Comparison of ENCODE assay signal across 9 cellular contexts in the genomic region with DNA sequence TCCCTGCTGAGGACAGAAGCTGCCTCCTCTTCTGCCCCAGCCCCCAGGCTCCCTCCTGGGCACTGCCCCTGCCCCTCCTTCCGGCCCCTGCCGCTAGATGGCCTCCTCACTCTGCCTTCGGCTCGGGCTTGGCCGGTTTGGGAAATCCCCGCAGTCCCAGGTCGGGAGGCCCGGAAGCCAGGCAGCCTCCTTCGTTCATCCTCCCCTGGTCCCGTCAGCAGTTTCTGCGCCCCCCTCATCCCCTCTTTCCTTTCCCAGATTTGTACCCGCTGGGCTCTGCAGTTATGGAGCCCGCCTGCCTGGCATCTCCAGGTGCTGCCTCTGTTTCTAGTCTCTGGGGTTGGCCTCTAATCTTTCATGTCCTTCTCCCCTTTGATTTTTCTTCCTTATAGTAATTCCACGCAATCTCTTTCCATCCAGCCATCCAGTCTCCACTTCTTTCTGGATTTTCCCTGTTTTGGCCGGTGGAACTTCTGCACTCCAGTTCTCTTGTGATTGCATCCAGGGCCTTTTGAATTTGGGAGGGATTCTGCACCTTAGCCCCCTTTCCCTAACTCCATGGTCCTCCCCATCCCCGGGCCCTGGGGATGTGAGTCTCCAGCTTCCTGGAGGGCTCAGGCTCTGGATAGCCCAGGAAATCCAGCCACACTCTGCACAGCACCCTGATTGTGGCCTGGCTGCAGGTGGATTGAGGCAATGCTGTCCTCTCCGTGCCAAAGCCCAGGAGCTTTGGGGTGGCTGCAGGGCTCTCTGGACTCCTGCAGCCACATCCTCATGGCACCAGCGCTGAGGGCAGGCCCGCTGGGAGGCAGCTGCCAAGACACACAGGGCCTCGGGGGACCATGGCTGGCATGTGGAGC. TPM values are rescaled to one million over a fixed set of nuclear protein-coding genes. Genes with fewer than 3 reads are reported as not detected.
DNase-seq lines count a peak whose midpoint lies in the region; ATAC-seq and TF ChIP-seq lines count a peak whose summit lies in the region.
"Had no signal": no experiment of that assay in that cellular context is flagged by ENCODE, and none has a peak within 500 bp of the region (broad histone marks: within the 10 kb centered on the region; RNA-seq: fewer than 3 reads in every experiment).

No MANE protein-coding gene starts in this region.

- no peaks in the 10 kb centered on the region for H3K36me3 Mint-ChIP-seq in chondrocyte (ENCODE audit: low read depth)

- H3K4me1 ChIP-seq in mucosa of descending colon (ENCODE audit: low read depth) = peaks cover 18% of the 10 kb centered on the region
- no peaks in the 10 kb centered on the region for H3K4me1 ChIP-seq in thyroid gland

- H3K4me3 ChIP-seq in mucosa of descending colon (no peak overlapping the region), thyroid gland (replicated peaks in 1 of 3) (no peak overlapping the region)

- peaks cover 67% of the 10 kb centered on the region for H3K27me3 Mint-ChIP-seq in chondrocyte (ENCODE audit: low read depth)

- H3K9me3 Mint-ChIP-seq in chondrocyte (ENCODE audit: low read depth) = no peaks in the 10 kb centered on the region

- H3K27ac ChIP-seq in thyroid gland = no peak overlapping the region
- H3K27ac ChIP-seq: epithelial cell of prostate had no signal

- H3K4me1 Mint-ChIP-seq in chondrocyte (ENCODE audit: low read depth) = peaks cover 24% of the 10 kb centered on the region

- H3K27ac Mint-ChIP-seq in chondrocyte (ENCODE audit: unreplicated experiment) = no peak overlapping the region

- H3K27me3 ChIP-seq in thyroid gland = peaks cover 6% of the 10 kb centered on the region

- TF ChIP-seq CTCF in chondrocyte (IDR thresholded peaks at IDR 0.05) (peak; percentile 83), mucosa of descending colon (IDR thresholded peaks at IDR 0.05) (peak; percentile 75), thyroid gland (IDR thresholded peaks at IDR 0.05) (peak in 4 of 6 experiments; percentile 18 to 68 (median 62))

- peaks cover 3% of the 10 kb centered on the region for H3K9me3 ChIP-seq in mucosa of descending colon
- H3K9me3 ChIP-seq in thyroid gland = no peaks in the 10 kb centered on the region

- H3K36me3 ChIP-seq in mucosa of descending colon (ENCODE audit: low read depth) (no peaks in the 10 kb centered on the region), thyroid gland (no peaks in the 10 kb centered on the region)

- H3K4me3 Mint-ChIP-seq in chondrocyte (ENCODE audit: unreplicated experiment) = peak overlapping the region; percentile 35

- peak; percentile 91 for ATAC-seq in GM21447 (IDR thresholded peaks at IDR 0.05; ENCODE audit: unreplicated experiment)
- peak; percentile 39 to 77 for ATAC-seq in activated CD4-positive, CD25-positive, alpha-beta regulatory T cell treated with anti-CD3 and anti-CD28 coated beads, Interleukin-2, amount 50 U/mL, for 24 hours
- peak; percentile 85 for ATAC-seq in mucosa of descending colon

- no peak for TF ChIP-seq POLR2A in thyroid gland (IDR thresholded peaks at IDR 0.05)

- 27 to 38% methylated on average over 13 to 14 of the region's 20 CpGs for WGBS in thyroid gland, 2 donors

- DNase-seq in DMS 273 (lab: John Stamatoyannopoulos, UW; ENCODE audit: unreplicated experiment) (peak; percentile 91), DMS 273 treated with DMSO at 0.1 percent for 48 hours (lab: John Stamatoyannopoulos, UW) (no peak), HT-29 (ENCODE audit: low spot score) (peak; percentile 86), chondrocyte (ENCODE audit: low spot score) (no peak), mucosa of descending colon (peak; percentile 73 to 87 (median 85)), thyroid gland (peak; percentile 67 to 69)

- intact Hi-C loops in mucosa of descending colon (cut with DNase I, micrococcal nuclease) (no loop called here), thyroid gland (cut with DNase I) (no loop called here)

RNA-seq across cellular contexts. Expression of a gene that starts 3.3 kb away (rescaled TPM):
- 21.7 and 22.6 TPM in 2 replicates for total RNA-seq in HT-29 (2014; rRNA removed; shearing (Covaris generic))
- total RNA-seq in chondrocyte (not detected in 3 replicates), mucosa of descending colon (1 to 10 TPM; 2.4 to 9.6 (median 6.6) TPM), thyroid gland (not detected)

Comparison
In these comparisons a context has a peak if more than half of its experiments do, and no peak if none do; other contexts are left out.
1. DNase-seq: peak in DMS 273 (single experiment), HT-29 (single experiment), mucosa of descending colon (3 of 3) and thyroid gland (2 of 2); none in DMS 273 treated with DMSO at 0.1 percent for 48 hours (single experiment) and chondrocyte (single experiment).
2. Peak in every context shown above with its lines, with median percentiles within 50 percentile points of each other: ATAC-seq and CTCF ChIP-seq.